In the genomic region with DNA sequence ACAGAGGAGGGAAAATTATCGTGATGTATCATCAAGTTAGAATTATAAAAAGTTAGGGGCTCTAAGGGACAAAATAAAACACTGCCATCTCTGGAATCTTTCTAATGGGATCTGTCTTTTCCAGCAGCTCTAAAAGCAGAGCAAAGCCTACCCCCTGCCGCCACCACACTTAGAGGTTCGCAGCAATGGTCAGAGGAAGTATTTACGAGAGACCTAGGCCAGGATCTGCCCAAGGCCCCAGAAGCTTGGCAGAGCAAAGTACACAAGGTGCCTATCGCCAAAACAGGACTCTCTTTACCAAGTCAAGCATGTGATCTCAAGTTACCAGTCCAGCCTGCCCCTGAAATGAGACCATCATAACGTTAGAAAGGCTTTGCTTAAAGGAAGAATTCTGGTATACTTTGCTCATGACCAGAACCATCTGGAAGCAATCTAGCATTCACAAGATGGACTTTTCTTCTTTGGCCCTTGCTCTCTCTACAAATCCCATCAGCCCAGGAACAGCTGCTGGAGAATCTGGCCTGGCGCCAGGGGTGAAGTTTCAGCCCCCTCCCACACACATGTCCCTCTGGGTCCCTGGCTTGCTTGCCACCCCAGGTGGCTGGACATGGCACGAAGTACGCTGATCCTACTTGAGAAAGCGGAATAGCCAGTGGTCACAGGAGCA, we compare ENCODE assay signal across 15 cellular contexts.
DNase-seq lines count a peak whose midpoint lies in the region; ATAC-seq and TF ChIP-seq lines count a peak whose summit lies in the region.
"Had no signal": no experiment of that assay in that cellular context is flagged by ENCODE, and none has a peak within 500 bp of the region (broad histone marks: within the 10 kb centered on the region; RNA-seq: fewer than 3 reads in every experiment).

No MANE protein-coding gene starts in this region.

- H3K4me1 Mint-ChIP-seq in GM23338, result peaks cover 55% of the 10 kb centered on the region
- H3K4me1 Mint-ChIP-seq: naive thymus-derived CD8-positive, alpha-beta T cell had no signal

- H2AFZ ChIP-seq in GM23338, result no peak overlapping the region

- H3K27ac ChIP-seq in GM23338 (ENCODE audit: low read depth), result peak overlapping the region; percentile 39; the same call in 1 of the 2 replicates
- no peak overlapping the region for H3K27ac ChIP-seq in SJCRH30
- peak overlapping the region in 11 of 12 donors; percentile 5 to 77 (median 47) for H3K27ac ChIP-seq in heart left ventricle

- H3K36me3 ChIP-seq in GM23338 (ENCODE audit: insufficient read depth) (peaks cover 3% of the 10 kb centered on the region; the same call in 1 of the 2 replicates), SJCRH30 (no peaks in the 10 kb centered on the region), heart left ventricle (no peaks in the 10 kb centered on the region)

- TF ChIP-seq CTCF in GM23338 (conservative IDR thresholded peaks at IDR 0.05; ENCODE audit: low read depth in 2 of 2) (no peak), heart left ventricle (IDR thresholded peaks at IDR 0.05) (no peak)

- peak overlapping the region; percentile 53; the same call in 1 of the 2 replicates for H3K27ac Mint-ChIP-seq in GM23338
- H3K27ac Mint-ChIP-seq: activated CD4-positive, alpha-beta memory T cell treated with anti-CD3 and anti-CD28 coated beads for 36 hours; naive thymus-derived CD8-positive, alpha-beta T cell; T-helper 1 cell treated with Interleukin-12 subunit alpha and Interleukin-12 subunit beta and Interleukin-4 antibody, amounts not matched to agents 30 μg/mL and 1 μg/mL, for 36 hours had no signal

- intact Hi-C loops in heart left ventricle (cut with DNase I), result no loop called here
- intact Hi-C loops in sciatic nerve (cut with DNase I), result no loop called here

- H3K27me3 Mint-ChIP-seq in GM23338 (ENCODE audit: insufficient read depth, low read depth, poor library complexity), result peaks cover 9% of the 10 kb centered on the region
- H3K27me3 Mint-ChIP-seq: activated CD4-positive, alpha-beta memory T cell treated with anti-CD3 and anti-CD28 coated beads for 36 hours had no signal

- DNase-seq in GM23338 (ENCODE audit: low spot score) (no peak), SJCRH30 (peak; percentile 23 to 55), heart left ventricle (peak; percentile 47 to 77 (median 62)), sciatic nerve (ENCODE audit: low spot score) (peak; percentile 75), putamen (ENCODE audit: low spot score) (no peak), NCI-H1105 (lab: John Stamatoyannopoulos, UW) (no peak), T-helper 2 cell (no peak)
- DNase-seq in stimulated activated CD4-positive, alpha-beta T cell treated with anti-CD3 and anti-CD28 coated beads, Interleukin-4, amount 100 ng/mL, for 4 hours, result no peak
- DNase-seq: activated CD4-positive, alpha-beta memory T cell treated with anti-CD3 and anti-CD28 coated beads for 36 hours; activated gamma-delta T cell; central memory CD4-positive, alpha-beta T cell; naive thymus-derived CD8-positive, alpha-beta T cell; NCI-H1436 treated with DMSO at 0.1 percent for 48 hours had no signal

- no peak for TF ChIP-seq POLR2A in heart left ventricle (IDR thresholded peaks at IDR 0.05)

- H3K9me2 ChIP-seq in GM23338 (ENCODE audit: insufficient read depth), result no peaks in the 10 kb centered on the region

- H3K4me3 Mint-ChIP-seq in GM23338, result no peak overlapping the region
- H3K4me3 Mint-ChIP-seq: activated CD4-positive, alpha-beta memory T cell treated with anti-CD3 and anti-CD28 coated beads for 36 hours; CD14-positive monocyte; naive thymus-derived CD8-positive, alpha-beta T cell; T-helper 1 cell treated with Interleukin-12 subunit alpha and Interleukin-12 subunit beta and Interleukin-4 antibody, amounts not matched to agents 30 μg/mL and 1 μg/mL, for 36 hours had no signal

- H3K4me3 ChIP-seq in GM23338 (no peak overlapping the region), SJCRH30 (no peak overlapping the region), heart left ventricle (no peak overlapping the region)

- no peaks in the 10 kb centered on the region; the same call in 1 of the 2 replicates for H3F3A ChIP-seq in GM23338 (replicated peaks; ENCODE audit: low read depth)

- H3K4me1 ChIP-seq in GM23338 (ENCODE audit: insufficient read depth), result peaks cover 29% of the 10 kb centered on the region
- peaks cover 8% of the 10 kb centered on the region for H3K4me1 ChIP-seq in SJCRH30
- peaks cover 0 to 39% (median 6%) of the 10 kb centered on the region in 12 donors for H3K4me1 ChIP-seq in heart left ventricle

- H4K20me1 ChIP-seq in GM23338 (replicated peaks; ENCODE audit: insufficient read depth), result no peaks in the 10 kb centered on the region

- H3K27me3 ChIP-seq in GM23338 (ENCODE audit: insufficient read depth) (no peaks in the 10 kb centered on the region), SJCRH30 (no peaks in the 10 kb centered on the region), heart left ventricle (no peaks in the 10 kb centered on the region)

- no peaks in the 10 kb centered on the region for H3K9me3 Mint-ChIP-seq in GM23338
- H3K9me3 Mint-ChIP-seq: activated CD4-positive, alpha-beta memory T cell treated with anti-CD3 and anti-CD28 coated beads for 36 hours; CD14-positive monocyte; naive thymus-derived CD8-positive, alpha-beta T cell; T-helper 1 cell treated with Interleukin-12 subunit alpha and Interleukin-12 subunit beta and Interleukin-4 antibody, amounts not matched to agents 30 μg/mL and 1 μg/mL, for 36 hours had no signal

- H3K79me2 ChIP-seq in GM23338 (replicated peaks; ENCODE audit: insufficient read depth), result no peaks in the 10 kb centered on the region

- ATAC-seq in GM23338 (peak; percentile 39), heart left ventricle (peak in 3 of 4 donors; percentile 48 to 70 (median 65)), sciatic nerve (peak; percentile 83)
- ATAC-seq: naive thymus-derived CD8-positive, alpha-beta T cell had no signal

- no peak overlapping the region for H3K4me2 ChIP-seq in GM23338

- H3K9me3 ChIP-seq in SJCRH30 (replicated peaks), result no peaks in the 10 kb centered on the region
- no peaks in the 10 kb centered on the region for H3K9me3 ChIP-seq in heart left ventricle

- 75 to 85% (median 79%) methylated on average over 10 of the region's 10 CpGs for WGBS in heart left ventricle, 4 donors

- peaks cover 11% of the 10 kb centered on the region; the same call in 2 of the 3 replicates for H3K36me3 Mint-ChIP-seq in GM23338 (ENCODE audit: low read depth)
- H3K36me3 Mint-ChIP-seq: activated CD4-positive, alpha-beta memory T cell treated with anti-CD3 and anti-CD28 coated beads for 36 hours; naive thymus-derived CD8-positive, alpha-beta T cell had no signal

TF ChIP-seq in GM23338, 12 proteins besides CTCF, POLR2A, EP300 and RAD21 (continues in another document):
- TF ChIP-seq NANOG (IDR thresholded peaks at IDR 0.05; ENCODE audit: borderline replicate concordance), result no peak
- TF ChIP-seq POLR2AphosphoS5 (IDR thresholded peaks at IDR 0.05; ENCODE audit: low read depth), result no peak
- no peak for TF ChIP-seq CREB1 (CRISPR knock-in tag; IDR thresholded peaks at IDR 0.05; ENCODE audit: low read depth)
- no peak for TF ChIP-seq STAT1 (IDR thresholded peaks at IDR 0.05; ENCODE audit: unreplicated experiment)
- no peak for TF ChIP-seq ZNF114 (CRISPR knock-in tag; IDR thresholded peaks at IDR 0.05)
- TF ChIP-seq, protein P1, sequence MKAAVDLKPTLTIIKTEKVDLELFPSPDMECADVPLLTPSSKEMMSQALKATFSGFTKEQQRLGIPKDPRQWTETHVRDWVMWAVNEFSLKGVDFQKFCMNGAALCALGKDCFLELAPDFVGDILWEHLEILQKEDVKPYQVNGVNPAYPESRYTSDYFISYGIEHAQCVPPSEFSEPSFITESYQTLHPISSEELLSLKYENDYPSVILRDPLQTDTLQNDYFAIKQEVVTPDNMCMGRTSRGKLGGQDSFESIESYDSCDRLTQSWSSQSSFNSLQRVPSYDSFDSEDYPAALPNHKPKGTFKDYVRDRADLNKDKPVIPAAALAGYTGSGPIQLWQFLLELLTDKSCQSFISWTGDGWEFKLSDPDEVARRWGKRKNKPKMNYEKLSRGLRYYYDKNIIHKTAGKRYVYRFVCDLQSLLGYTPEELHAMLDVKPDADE (IDR thresholded peaks at IDR 0.05), result no peak
- TF ChIP-seq REST (IDR thresholded peaks at IDR 0.05; ENCODE audit: unreplicated experiment), result no peak
- TF ChIP-seq JUNB (IDR thresholded peaks at IDR 0.05; ENCODE audit: unreplicated experiment), result no peak
- TF ChIP-seq EZH2phosphoT487 (IDR thresholded peaks at IDR 0.05; ENCODE audit: unreplicated experiment), result no peak

Comparison
In these comparisons a context has a peak if more than half of its experiments do, and no peak if none do; other contexts are left out.
1. DNase-seq: peak in SJCRH30 (2 of 2), heart left ventricle (5 of 5) and sciatic nerve (single experiment); none in GM23338 (single experiment), putamen (single experiment), stimulated activated CD4-positive, alpha-beta T cell treated with anti-CD3 and anti-CD28 coated beads, Interleukin-4, amount 100 ng/mL, for 4 hours (0 of 2), NCI-H1105 (single experiment) and T-helper 2 cell (0 of 5).
2. Peak in every context shown above with its lines, with median percentiles within 50 percentile points of each other: ATAC-seq.